ENCODE assay signal across 7 cellular contexts in genomic region chr2:100984892-100985307, GRCh38. TPM values are rescaled to one million over a fixed set of nuclear protein-coding genes. Genes with fewer than 3 reads are reported as not detected.
A peak's percentile ranks its signal among the peaks of the same experiment; 100 is the strongest.
DNase-seq lines count a peak whose midpoint lies in the region; ATAC-seq, FAIRE-seq and TF ChIP-seq lines count a peak whose summit lies in the region.

No MANE protein-coding gene starts in this region.

- no peak overlapping the region for H3K27ac Mint-ChIP-seq in activated T-helper 17 cell treated with anti-CD3 and anti-CD28 coated beads, Interleukin-2, amount 50 U/mL, for 72 hours

- peak; percentile 94 for FAIRE-seq in GM12891 (lab: Jason Lieb, UNC)
- peak; percentile 95 for FAIRE-seq in HTR-8/SVneo (lab: Jason Lieb, UNC)

- H3K4me3 Mint-ChIP-seq in activated T-helper 17 cell treated with anti-CD3 and anti-CD28 coated beads, Interleukin-2, amount 50 U/mL, for 72 hours: no peak overlapping the region

- H3K4me1 Mint-ChIP-seq in activated T-helper 17 cell treated with anti-CD3 and anti-CD28 coated beads, Interleukin-2, amount 50 U/mL, for 72 hours: peaks cover 5% of the 10 kb centered on the region

- H3K27ac ChIP-seq in RWPE1 (no peak overlapping the region), neutrophil (no peak overlapping the region), suprapubic skin (no peak overlapping the region)

- H3K4me3 ChIP-seq in foreskin fibroblast (ENCODE audit: low read depth in 1 of 2, low read length in 2 of 2) (no peak overlapping the region), neutrophil (ENCODE audit: low read depth in 1 of 2, low read length in 1 of 2) (no peak overlapping the region), suprapubic skin (no peak overlapping the region)

- CTCF ChIA-PET in RWPE1 (lab: Yijun Ruan, JAX): interaction anchor here (0.5 to 2.9 kb wide), 5 partner anchors 14 to 470 kb away, joined by 3 to 12 read pairs (median 6); no protein-coding TSS in a partner anchor

- H3K36me3 ChIP-seq in neutrophil (no peaks in the 10 kb centered on the region), suprapubic skin (peaks cover 15% of the 10 kb centered on the region)

- peak; percentile 66 for DNase-seq in GM12891 (ENCODE audit: insufficient read length, low spot score)
- peak; percentile 65 for DNase-seq in HTR-8/SVneo (ENCODE audit: insufficient read length, low spot score)
- DNase-seq in RWPE1 (ENCODE audit: low spot score): peak; percentile 71
- DNase-seq in foreskin fibroblast: peak; percentile 44 to 84
- peak in 1 of 2 donors; percentile 85 for DNase-seq in suprapubic skin (ENCODE audit: low spot score in 2 of 2)

- peak; percentile 78 for ATAC-seq in activated T-helper 17 cell treated with anti-CD3 and anti-CD28 coated beads, Interleukin-2, amount 50 U/mL, for 72 hours (replicated peaks)

- H3K4me1 ChIP-seq in neutrophil (ENCODE audit: control insufficient read depth in 1 of 2, insufficient read depth in 1 of 2, low read depth in 1 of 2, low read length in 1 of 2): no peaks in the 10 kb centered on the region
- no peaks in the 10 kb centered on the region for H3K4me1 ChIP-seq in suprapubic skin

- TF ChIP-seq CTCF in RWPE1 (conservative IDR thresholded peaks at IDR 0.05; ENCODE audit: low read depth) (peak; percentile 83), foreskin fibroblast (IDR thresholded peaks at IDR 0.05; ENCODE audit: low read depth, low read length) (peak; percentile 73), neutrophil (IDR thresholded peaks at IDR 0.05) (peak; percentile 71), suprapubic skin (IDR thresholded peaks at IDR 0.05) (peak; percentile 79 to 85)

- H3K36me3 Mint-ChIP-seq in activated T-helper 17 cell treated with anti-CD3 and anti-CD28 coated beads, Interleukin-2, amount 50 U/mL, for 72 hours (ENCODE audit: low read depth): no peaks in the 10 kb centered on the region

- 30% methylated on average over 7 of the region's 7 CpGs for WGBS in suprapubic skin

- TF ChIP-seq POLR2A in GM12891 (IDR thresholded peaks at IDR 0.05; ENCODE audit: low read depth, low read length): no peak
- no peak for TF ChIP-seq POLR2A in suprapubic skin (IDR thresholded peaks at IDR 0.05)

- TF ChIP-seq EP300 in suprapubic skin (IDR thresholded peaks at IDR 0.05): no peak

- H3K27me3 ChIP-seq in neutrophil (no peaks in the 10 kb centered on the region), suprapubic skin (no peaks in the 10 kb centered on the region)

- no peaks in the 10 kb centered on the region for H3K27me3 Mint-ChIP-seq in activated T-helper 17 cell treated with anti-CD3 and anti-CD28 coated beads, Interleukin-2, amount 50 U/mL, for 72 hours

- POLR2A ChIA-PET in RWPE1 (lab: Yijun Ruan, JAX; ENCODE audit: low non-redundant PET): interaction anchor here (0.6 kb wide), 1 partner anchor 978 kb away, joined by 8 read pairs; no protein-coding TSS in a partner anchor

- H3K9me3 Mint-ChIP-seq in activated T-helper 17 cell treated with anti-CD3 and anti-CD28 coated beads, Interleukin-2, amount 50 U/mL, for 72 hours: no peaks in the 10 kb centered on the region

- H3K9me3 ChIP-seq in neutrophil: no peaks in the 10 kb centered on the region
- H3K9me3 ChIP-seq in suprapubic skin: no peaks in the 10 kb centered on the region

TF ChIP-seq in GM12891, 5 proteins besides CTCF, POLR2A, EP300 and RAD21:
- no peak for TF ChIP-seq SPI1 (IDR thresholded peaks at IDR 0.05; ENCODE audit: low read depth, low read length)
- 0 out of 2 replicates have a peak, but pooled peaks have one; percentile 22 for TF ChIP-seq POU2F2 (IDR thresholded peaks at IDR 0.05; ENCODE audit: low read depth, low read length)
TF ChIP-seq in GM12891: peak in this region for 1.

RNA-seq across cellular contexts. Expression of gene RPL31, which starts 17.2 kb away (rescaled TPM):
- polyA plus RNA-seq in GM12891 (2012; ENCODE audit: low read depth, missing spikeins): 10,164 TPM
- total RNA-seq in activated T-helper 17 cell treated with anti-CD3 and anti-CD28 coated beads, Interleukin-2, amount 50 U/mL, for 72 hours: 1,000 to 10,000 TPM; 1,159 to 1,593 TPM
- 1,000 to 10,000 TPM; 1,149 to 1,835 (median 1,682) TPM for total RNA-seq in suprapubic skin
